Comparison of ENCODE assay signal across 8 cellular contexts in genomic region chr21:34073749-34074282, GRCh38. TPM values are rescaled to one million over a fixed set of nuclear protein-coding genes. Genes with fewer than 3 reads are reported as not detected.
DNase-seq lines count a peak whose midpoint lies in the region; ATAC-seq and TF ChIP-seq lines count a peak whose summit lies in the region.

No MANE protein-coding gene starts in this region.

- peak; percentile 49 for ATAC-seq in CD4-positive, alpha-beta T cell (ENCODE audit: poor library complexity)
- peak; percentile 46 for ATAC-seq in GM19395 (IDR thresholded peaks at IDR 0.05; ENCODE audit: unreplicated experiment)
- ATAC-seq in HG03432 (IDR thresholded peaks at IDR 0.05; ENCODE audit: unreplicated experiment), result peak; percentile 55
- peak; percentile 49 for ATAC-seq in lung (ENCODE audit: insufficient read depth, low FRiP score)

- peaks cover 56% of the 10 kb centered on the region for H3K4me1 Mint-ChIP-seq in CD4-positive, alpha-beta T cell (ENCODE audit: low read depth)

- peak overlapping the region; percentile 88 for H3K27ac Mint-ChIP-seq in CD4-positive, alpha-beta T cell

- no peaks in the 10 kb centered on the region for H3K27me3 Mint-ChIP-seq in CD4-positive, alpha-beta T cell

- no peaks in the 10 kb centered on the region for H3K9me3 ChIP-seq in CD4-positive, alpha-beta T cell (ENCODE audit: control insufficient read depth, low read length)
- no peaks in the 10 kb centered on the region for H3K9me3 ChIP-seq in lung (ENCODE audit: control insufficient read depth in 2 of 2, insufficient read depth in 1 of 2, low read length in 1 of 2)

- H3K4me1 ChIP-seq in lung (ENCODE audit: control insufficient read depth in 2 of 2, insufficient read depth in 2 of 2, low read length in 2 of 2), result peaks cover 5 to 23% of the 10 kb centered on the region in 2 donors

- no peaks in the 10 kb centered on the region for H3K27me3 ChIP-seq in CD4-positive, alpha-beta T cell (ENCODE audit: control insufficient read depth, insufficient read depth, low read length)
- no peaks in the 10 kb centered on the region for H3K27me3 ChIP-seq in lung (ENCODE audit: control insufficient read depth, insufficient read depth)

- H3K9me3 Mint-ChIP-seq in CD4-positive, alpha-beta T cell, result no peaks in the 10 kb centered on the region

- POLR2A ChIA-PET in CD4-positive, alpha-beta T cell (lab: Charles Lee), result interaction anchor here (0.7 to 4.2 kb wide), 16 partner anchors 10 to 274 kb away, joined by 3 to 71 read pairs (median 4); no protein-coding TSS in a partner anchor

- no peak for TF ChIP-seq CTCF in CD4-positive, alpha-beta T cell (IDR thresholded peaks at IDR 0.05)
- TF ChIP-seq CTCF in VCaP (conservative IDR thresholded peaks at IDR 0.05) (no peak), lung (IDR thresholded peaks at IDR 0.05; ENCODE audit: control extremely low read depth, extremely low read depth) (no peak)

- CTCF ChIA-PET in CD4-positive, alpha-beta T cell (lab: Charles Lee), result interaction anchor here (1.3 to 3.6 kb wide), 9 partner anchors 10 to 274 kb away, joined by 3 to 34 read pairs (median 8); no protein-coding TSS in a partner anchor

- peak overlapping the region; percentile 70 for H3K27ac ChIP-seq in CD4-positive, alpha-beta T cell (ENCODE audit: low read depth, low read length)
- H3K27ac ChIP-seq in VCaP, result peak overlapping the region; percentile 93
- H3K27ac ChIP-seq in lung (ENCODE audit: low read depth in 1 of 2, low read length in 1 of 2), result peak overlapping the region; percentile 87 to 95

- intact Hi-C loops in CD4-positive, alpha-beta T cell (cut with DNase I, micrococcal nuclease), result loop anchor here (2.0 to 10.0 kb wide), 8 partner anchors 41 to 543 kb away; partner anchors contain the start of genes CRYZL1 (in 1 of the 2), ITSN1 (in 1 of the 2) and RCAN1 (in 1 of the 2)

- H3K4me3 ChIP-seq in lung, result peak overlapping the region; percentile 91

- peaks cover 19% of the 10 kb centered on the region for H3K36me3 Mint-ChIP-seq in CD4-positive, alpha-beta T cell (ENCODE audit: low read depth)

- DNase-seq in CD4-positive, alpha-beta T cell, result peak in 8 of 10 experiments; percentile 20 to 63 (median 41)
- DNase-seq in dermis blood vessel endothelial cell (peak; percentile 47), lung (ENCODE audit: low spot score) (no peak), NCI-H446 treated with DMSO at 0.1 percent for 48 hours (lab: John Stamatoyannopoulos, UW) (no peak)
- peak; percentile 46 for DNase-seq in stimulated activated CD8-positive, alpha-beta memory T cell treated with anti-CD3 and anti-CD28 coated beads, Interleukin-4, amount 100 ng/mL, for 48 hours

- H3K36me3 ChIP-seq in lung (ENCODE audit: control insufficient read depth in 2 of 2, insufficient read depth in 2 of 2, low read length in 2 of 2), result peaks cover 0 to 1% of the 10 kb centered on the region in 2 donors

- peak overlapping the region; percentile 89 for H3K4me3 Mint-ChIP-seq in CD4-positive, alpha-beta T cell

- 0% methylated on average over 42 to 95 of the region's 95 CpGs for WGBS in lung, 2 donors

RNA-seq across cellular contexts. Expression of gene MRPS6, which starts 0.4 kb away (rescaled TPM):
- 10 to 100 TPM; 13.5 to 14.4 TPM for total RNA-seq in CD4-positive, alpha-beta T cell
- total RNA-seq in dermis blood vessel endothelial cell, result 14.3 and 16.3 TPM in 2 replicates
- total RNA-seq in lung, result 10 to 100 TPM; 28.4 to 38.3 TPM
- polyA plus RNA-seq in lung, result 10 to 100 TPM; 35.9 to 73.9 TPM

RNA-seq across cellular contexts. Expression of gene SLC5A3, which starts 0.4 kb away (rescaled TPM):
- 1 to 10 TPM; 4.6 to 4.9 TPM for total RNA-seq in CD4-positive, alpha-beta T cell
- total RNA-seq in dermis blood vessel endothelial cell (39.1 and 45.1 TPM in 2 replicates), lung (10 to 100 TPM; 10.9 to 49.1 TPM)
- polyA plus RNA-seq in lung, result 1 to 10 TPM; 1.8 to 3.1 TPM

Comparison
In these comparisons a context has a peak if more than half of its experiments do, and no peak if none do; other contexts are left out.
1. DNase-seq: peak in CD4-positive, alpha-beta T cell (8 of 10), dermis blood vessel endothelial cell (single experiment) and stimulated activated CD8-positive, alpha-beta memory T cell treated with anti-CD3 and anti-CD28 coated beads, Interleukin-4, amount 100 ng/mL, for 48 hours (single experiment); none in lung (single experiment) and NCI-H446 treated with DMSO at 0.1 percent for 48 hours (single experiment).
2. Peak in every context shown above with its lines, with median percentiles within 50 percentile points of each other: ATAC-seq and H3K27ac ChIP-seq.